In the genomic region with DNA sequence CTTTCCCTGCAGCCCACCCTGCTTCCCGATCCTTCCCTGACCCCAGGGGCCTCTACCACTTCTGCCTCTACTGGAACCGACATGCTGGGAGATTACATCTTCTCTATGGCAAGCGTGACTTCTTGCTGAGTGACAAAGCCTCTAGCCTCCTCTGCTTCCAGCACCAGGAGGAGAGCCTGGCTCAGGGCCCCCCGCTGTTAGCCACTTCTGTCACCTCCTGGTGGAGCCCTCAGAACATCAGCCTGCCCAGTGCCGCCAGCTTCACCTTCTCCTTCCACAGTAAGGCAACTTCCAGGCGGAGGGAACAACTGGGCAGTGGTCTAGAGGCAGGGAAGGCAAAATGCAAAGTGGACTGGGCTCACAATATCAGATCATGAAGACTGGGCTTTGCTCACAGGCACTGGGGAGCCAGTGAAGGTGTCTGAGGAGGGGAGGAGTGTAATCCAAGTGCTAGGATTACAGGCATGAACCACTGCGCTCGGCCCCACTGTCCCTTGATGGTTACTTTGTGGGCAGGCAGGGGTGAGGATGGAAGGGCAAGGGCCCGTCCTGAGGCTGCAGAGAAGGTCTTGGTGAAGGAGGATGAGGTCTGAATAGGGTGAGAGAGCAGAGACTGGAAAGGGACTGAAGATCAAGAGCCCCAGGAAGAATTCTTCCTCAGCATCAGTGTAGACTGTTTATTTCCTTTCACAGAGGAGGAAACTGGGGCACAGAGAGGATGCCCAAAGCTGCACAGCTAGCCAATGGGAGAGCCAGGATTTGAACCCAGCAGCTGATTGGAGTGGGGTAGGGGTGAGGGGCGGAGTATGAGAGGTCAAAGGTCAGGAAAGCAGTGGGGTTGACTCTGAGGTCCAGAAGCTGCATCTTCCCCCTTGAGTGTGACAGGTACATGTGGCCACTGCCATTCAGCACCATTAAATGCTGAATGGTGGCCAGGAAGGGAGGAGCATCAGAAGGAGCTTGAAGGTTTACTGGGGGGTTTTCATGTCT, we compare ENCODE assay signal across 2 cellular contexts.
TF ChIP-seq lines count a peak whose summit lies in the region.

No MANE protein-coding gene starts in this region.

TF ChIP-seq in SK-N-SH, 30 proteins besides CTCF, POLR2A, EP300 and RAD21:
- TF ChIP-seq FOXM1 (IDR thresholded peaks at IDR 0.05; ENCODE audit: low read depth) (no peak), MXI1 (IDR thresholded peaks at IDR 0.05; ENCODE audit: low read depth, low read length) (no peak), TAF1 (IDR thresholded peaks at IDR 0.05; ENCODE audit: borderline replicate concordance, low read depth, low read length) (no peak), NRF1 (IDR thresholded peaks at IDR 0.05; ENCODE audit: low read depth, low read length) (no peak), EZH2phosphoT487 (IDR thresholded peaks at IDR 0.05; ENCODE audit: borderline replicate concordance, low read depth) (no peak), SIN3A (IDR thresholded peaks at IDR 0.05; ENCODE audit: borderline replicate concordance, low read depth, low read length) (no peak), JUND (IDR thresholded peaks at IDR 0.05) (no peak), GABPA (IDR thresholded peaks at IDR 0.05; ENCODE audit: low read depth) (no peak), RXRA (IDR thresholded peaks at IDR 0.05; ENCODE audit: borderline replicate concordance, low read depth) (no peak), MEF2A (IDR thresholded peaks at IDR 0.05; ENCODE audit: borderline replicate concordance, low read depth) (no peak), FOSL2 (IDR thresholded peaks at IDR 0.05; ENCODE audit: borderline replicate concordance, low read depth) (no peak)
- TF ChIP-seq, protein P1, sequence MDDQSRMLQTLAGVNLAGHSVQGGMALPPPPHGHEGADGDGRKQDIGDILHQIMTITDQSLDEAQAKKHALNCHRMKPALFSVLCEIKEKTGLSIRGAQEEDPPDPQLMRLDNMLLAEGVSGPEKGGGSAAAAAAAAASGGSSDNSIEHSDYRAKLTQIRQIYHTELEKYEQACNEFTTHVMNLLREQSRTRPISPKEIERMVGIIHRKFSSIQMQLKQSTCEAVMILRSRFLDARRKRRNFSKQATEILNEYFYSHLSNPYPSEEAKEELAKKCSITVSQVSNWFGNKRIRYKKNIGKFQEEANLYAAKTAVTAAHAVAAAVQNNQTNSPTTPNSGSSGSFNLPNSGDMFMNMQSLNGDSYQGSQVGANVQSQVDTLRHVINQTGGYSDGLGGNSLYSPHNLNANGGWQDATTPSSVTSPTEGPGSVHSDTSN (IDR thresholded peaks at IDR 0.05) = no peak
- TF ChIP-seq, protein P2, sequence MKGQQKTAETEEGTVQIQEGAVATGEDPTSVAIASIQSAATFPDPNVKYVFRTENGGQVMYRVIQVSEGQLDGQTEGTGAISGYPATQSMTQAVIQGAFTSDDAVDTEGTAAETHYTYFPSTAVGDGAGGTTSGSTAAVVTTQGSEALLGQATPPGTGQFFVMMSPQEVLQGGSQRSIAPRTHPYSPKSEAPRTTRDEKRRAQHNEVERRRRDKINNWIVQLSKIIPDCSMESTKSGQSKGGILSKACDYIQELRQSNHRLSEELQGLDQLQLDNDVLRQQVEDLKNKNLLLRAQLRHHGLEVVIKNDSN (IDR thresholded peaks at IDR 0.05; ENCODE audit: borderline replicate concordance, low read depth) = no peak
- TF ChIP-seq, protein P3, sequence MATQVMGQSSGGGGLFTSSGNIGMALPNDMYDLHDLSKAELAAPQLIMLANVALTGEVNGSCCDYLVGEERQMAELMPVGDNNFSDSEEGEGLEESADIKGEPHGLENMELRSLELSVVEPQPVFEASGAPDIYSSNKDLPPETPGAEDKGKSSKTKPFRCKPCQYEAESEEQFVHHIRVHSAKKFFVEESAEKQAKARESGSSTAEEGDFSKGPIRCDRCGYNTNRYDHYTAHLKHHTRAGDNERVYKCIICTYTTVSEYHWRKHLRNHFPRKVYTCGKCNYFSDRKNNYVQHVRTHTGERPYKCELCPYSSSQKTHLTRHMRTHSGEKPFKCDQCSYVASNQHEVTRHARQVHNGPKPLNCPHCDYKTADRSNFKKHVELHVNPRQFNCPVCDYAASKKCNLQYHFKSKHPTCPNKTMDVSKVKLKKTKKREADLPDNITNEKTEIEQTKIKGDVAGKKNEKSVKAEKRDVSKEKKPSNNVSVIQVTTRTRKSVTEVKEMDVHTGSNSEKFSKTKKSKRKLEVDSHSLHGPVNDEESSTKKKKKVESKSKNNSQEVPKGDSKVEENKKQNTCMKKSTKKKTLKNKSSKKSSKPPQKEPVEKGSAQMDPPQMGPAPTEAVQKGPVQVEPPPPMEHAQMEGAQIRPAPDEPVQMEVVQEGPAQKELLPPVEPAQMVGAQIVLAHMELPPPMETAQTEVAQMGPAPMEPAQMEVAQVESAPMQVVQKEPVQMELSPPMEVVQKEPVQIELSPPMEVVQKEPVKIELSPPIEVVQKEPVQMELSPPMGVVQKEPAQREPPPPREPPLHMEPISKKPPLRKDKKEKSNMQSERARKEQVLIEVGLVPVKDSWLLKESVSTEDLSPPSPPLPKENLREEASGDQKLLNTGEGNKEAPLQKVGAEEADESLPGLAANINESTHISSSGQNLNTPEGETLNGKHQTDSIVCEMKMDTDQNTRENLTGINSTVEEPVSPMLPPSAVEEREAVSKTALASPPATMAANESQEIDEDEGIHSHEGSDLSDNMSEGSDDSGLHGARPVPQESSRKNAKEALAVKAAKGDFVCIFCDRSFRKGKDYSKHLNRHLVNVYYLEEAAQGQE (IDR thresholded peaks at IDR 0.05; ENCODE audit: low read depth, low read length) = no peak

TF ChIP-seq in SK-N-SH treated with all-trans-retinoic acid at 6 μM for 48 hours, 23 proteins besides CTCF, POLR2A, EP300 and RAD21:
- TF ChIP-seq TCF4 (CRISPR knock-in tag; IDR thresholded peaks at IDR 0.05; ENCODE audit: borderline replicate concordance) = no peak
